Comparison of ENCODE assay signal across 11 cellular contexts in the genomic region with DNA sequence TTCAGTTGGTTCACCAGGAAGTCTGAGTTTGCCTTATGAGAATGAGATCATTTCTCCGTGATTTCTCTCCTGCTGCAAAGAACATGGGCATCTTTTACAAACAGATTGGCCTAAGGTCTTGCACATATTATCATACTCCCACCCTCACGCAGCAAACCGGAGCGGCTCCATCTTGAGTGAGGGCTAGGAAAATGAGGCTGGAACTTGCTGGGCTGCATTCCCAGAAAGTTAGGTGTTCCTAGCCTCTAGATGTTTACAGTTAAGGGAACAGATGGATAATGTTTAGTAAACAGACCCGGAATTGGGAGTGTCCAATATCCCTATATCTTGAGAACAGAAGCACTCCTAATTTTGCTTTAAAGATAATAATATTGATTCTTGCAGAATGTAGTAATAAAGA.
"Had no signal": no experiment of that assay in that cellular context is flagged by ENCODE, and none has a peak within 500 bp of the region (broad histone marks: within the 10 kb centered on the region; RNA-seq: fewer than 3 reads in every experiment).

No MANE protein-coding gene starts in this region.

- H3K27ac Mint-ChIP-seq: HFFc6, IgD-negative memory B cell had no signal

- H3K9me3 Mint-ChIP-seq: HFFc6, IgD-negative memory B cell had no signal

- DNase-seq: GM23248, GOT3, H7, HFFc6, KBM-7 had no signal

- H2AFZ ChIP-seq: GM23248 had no signal

- H3K36me3 Mint-ChIP-seq: IgD-negative memory B cell had no signal

- H3K9ac ChIP-seq: GM23248, KMS-11 had no signal

- ATAC-seq: HCT116, HepG2 had no signal

- H3K4me2 ChIP-seq: KMS-11 had no signal

- H3K4me3 Mint-ChIP-seq: HFFc6, IgD-negative memory B cell had no signal

- FAIRE-seq: HepG2 had no signal

- H3K27ac ChIP-seq: GM23248, HL-60, KMS-11 had no signal

- H3K4me3 ChIP-seq: GM23248, HAP-1 had no signal

- H3K9me3 ChIP-seq: HAP-1 had no signal

- H3K36me3 ChIP-seq: HAP-1 had no signal
